Comparison of ENCODE assay signal across 1 cellular context in the genomic region with DNA sequence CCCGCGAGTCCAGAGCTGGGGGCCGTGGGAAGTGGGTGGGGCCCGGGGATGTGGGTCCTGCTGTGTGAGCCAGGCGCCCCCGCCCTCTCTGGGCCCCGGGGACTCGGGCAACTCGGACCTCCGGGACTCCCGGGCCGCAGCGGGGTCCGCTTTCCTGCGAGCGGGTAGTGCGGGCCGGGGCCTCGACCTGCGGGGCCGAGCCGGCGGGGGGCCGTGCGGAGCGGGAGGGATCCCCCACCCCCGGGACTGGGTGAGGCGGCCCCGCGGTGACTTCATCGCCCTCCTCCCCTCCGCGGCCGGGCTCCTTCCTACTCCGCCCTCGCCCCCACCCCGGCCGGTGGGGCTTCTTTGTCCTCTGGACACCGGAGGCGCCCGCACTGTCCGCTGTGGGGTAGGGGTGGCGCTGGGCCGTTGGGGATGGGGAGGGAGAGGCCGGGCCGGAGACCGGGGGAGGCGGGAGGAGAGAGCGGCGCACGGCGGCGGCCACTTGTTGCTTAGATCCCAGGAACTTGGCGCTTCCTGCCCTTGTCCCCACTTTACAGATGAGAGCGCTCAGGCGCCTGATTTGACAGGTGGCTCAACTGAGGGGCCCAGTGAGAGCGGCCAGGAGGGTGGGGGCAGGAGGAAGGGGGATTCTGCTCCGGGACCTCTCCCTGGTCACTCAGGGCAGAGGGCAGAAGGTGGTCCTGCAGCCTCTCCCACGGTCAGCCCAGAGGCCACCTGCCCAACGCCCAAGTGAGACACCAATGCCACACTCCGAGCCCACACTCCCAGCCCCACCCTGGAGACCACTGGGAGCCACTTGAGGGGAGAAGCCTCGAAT.
TF ChIP-seq lines count a peak whose summit lies in the region.

No MANE protein-coding gene starts in this region.

TF ChIP-seq in liver, 16 proteins besides CTCF, POLR2A, EP300 and RAD21 (continued from another document):
- TF ChIP-seq, protein P1, sequence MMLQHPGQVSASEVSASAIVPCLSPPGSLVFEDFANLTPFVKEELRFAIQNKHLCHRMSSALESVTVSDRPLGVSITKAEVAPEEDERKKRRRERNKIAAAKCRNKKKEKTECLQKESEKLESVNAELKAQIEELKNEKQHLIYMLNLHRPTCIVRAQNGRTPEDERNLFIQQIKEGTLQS (IDR thresholded peaks at IDR 0.05) = no peak
- TF ChIP-seq SP1 (IDR thresholded peaks at IDR 0.05) (no peak), FOXA1 (IDR thresholded peaks at IDR 0.05) (no peak), HNF4A (conservative IDR thresholded peaks at IDR 0.05) (no peak), HNF4G (IDR thresholded peaks at IDR 0.05) (no peak), JUND (IDR thresholded peaks at IDR 0.05) (no peak)
- TF ChIP-seq, protein P2, sequence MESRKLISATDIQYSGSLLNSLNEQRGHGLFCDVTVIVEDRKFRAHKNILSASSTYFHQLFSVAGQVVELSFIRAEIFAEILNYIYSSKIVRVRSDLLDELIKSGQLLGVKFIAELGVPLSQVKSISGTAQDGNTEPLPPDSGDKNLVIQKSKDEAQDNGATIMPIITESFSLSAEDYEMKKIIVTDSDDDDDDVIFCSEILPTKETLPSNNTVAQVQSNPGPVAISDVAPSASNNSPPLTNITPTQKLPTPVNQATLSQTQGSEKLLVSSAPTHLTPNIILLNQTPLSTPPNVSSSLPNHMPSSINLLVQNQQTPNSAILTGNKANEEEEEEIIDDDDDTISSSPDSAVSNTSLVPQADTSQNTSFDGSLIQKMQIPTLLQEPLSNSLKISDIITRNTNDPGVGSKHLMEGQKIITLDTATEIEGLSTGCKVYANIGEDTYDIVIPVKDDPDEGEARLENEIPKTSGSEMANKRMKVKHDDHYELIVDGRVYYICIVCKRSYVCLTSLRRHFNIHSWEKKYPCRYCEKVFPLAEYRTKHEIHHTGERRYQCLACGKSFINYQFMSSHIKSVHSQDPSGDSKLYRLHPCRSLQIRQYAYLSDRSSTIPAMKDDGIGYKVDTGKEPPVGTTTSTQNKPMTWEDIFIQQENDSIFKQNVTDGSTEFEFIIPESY (IDR thresholded peaks at IDR 0.05) = no peak
